8 cellular contexts compared by ENCODE assay signal in the genomic region with DNA sequence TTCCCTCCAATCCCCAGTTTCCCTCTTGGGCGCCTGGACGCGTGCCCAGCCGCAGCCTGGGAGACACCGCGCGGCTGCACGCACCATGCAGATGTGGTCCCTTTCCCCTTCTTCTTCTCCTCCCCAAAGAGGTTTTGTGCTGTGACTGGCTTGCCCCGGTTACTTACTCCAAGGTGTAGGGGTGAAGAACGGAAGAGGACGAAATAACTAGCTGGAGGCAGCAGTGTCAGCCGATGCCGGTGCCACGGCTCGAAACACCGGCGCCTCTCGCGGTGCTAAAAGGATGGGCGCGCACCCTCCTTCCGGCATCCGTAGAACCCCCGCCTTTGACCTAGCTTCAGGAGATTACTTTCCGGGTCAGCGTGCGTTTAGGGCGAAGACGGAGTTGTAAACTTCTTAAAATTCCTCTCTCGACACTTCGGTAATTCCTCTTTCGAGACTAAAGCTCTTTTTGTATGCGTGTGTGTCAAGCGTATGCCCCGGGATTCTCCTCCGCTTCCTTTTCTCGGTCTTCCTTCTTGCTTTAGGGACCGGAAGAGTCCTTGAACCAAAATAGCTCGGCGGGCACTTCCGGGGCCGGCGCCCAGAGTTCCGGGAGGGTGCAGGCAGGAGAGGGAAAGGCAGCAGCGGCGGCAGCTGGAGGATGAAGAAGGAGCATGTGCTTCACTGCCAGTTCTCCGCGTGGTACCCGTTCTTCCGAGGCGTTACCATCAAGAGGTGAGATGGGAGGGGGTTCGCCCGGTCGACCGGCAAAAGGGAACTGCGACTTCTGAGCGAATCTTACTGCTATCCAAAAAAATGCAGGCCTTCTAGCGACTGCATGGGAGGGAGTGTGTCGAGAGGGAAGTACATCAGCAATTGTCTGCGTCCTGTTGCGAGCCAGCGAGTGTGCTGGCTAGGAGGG. TPM values are rescaled to one million over a fixed set of nuclear protein-coding genes. Genes with fewer than 3 reads are reported as not detected.
DNase-seq lines count a peak whose midpoint lies in the region; ATAC-seq and TF ChIP-seq lines count a peak whose summit lies in the region.

CDC123 (plus strand) TSS at position 586 of the 904 bp plus-strand sequence; CDS start at position 644, 58 bp downstream.
NUDT5 (minus strand) TSS at position 289 of the 904 bp plus-strand sequence. CDS start 9,600 bp downstream, outside the sequence.

- no peaks in the 10 kb centered on the region for H3K27me3 Mint-ChIP-seq in type B pancreatic cell

- DNase-seq in GM13977 (ENCODE audit: low spot score) (peak; percentile 90), NCI-H1436 treated with DMSO at 0.1 percent for 48 hours (lab: John Stamatoyannopoulos, UW) (peak; percentile 47), T-helper 1 cell (peak; percentile 70 to 91 (median 77)), adrenal gland (peak; percentile 85 to 95 (median 88)), heart right ventricle (peak; percentile 84 to 89), posterior cingulate gyrus (peak; percentile 83 to 98 (median 87)), type B pancreatic cell (ENCODE audit: extremely low spot score, unreplicated experiment) (peak; percentile 86)

- 0 to 1% (median 1%) methylated on average over 52 to 62 of the region's 62 CpGs for WGBS in adrenal gland, 4 donors
- WGBS in heart right ventricle, 2 donors = 0% methylated on average over 62 of the region's 62 CpGs

- ATAC-seq in HG02852 (IDR thresholded peaks at IDR 0.05; ENCODE audit: unreplicated experiment) = peak; percentile 87
- peak; percentile 96 to 99 (median 98) for ATAC-seq in heart right ventricle

- intact Hi-C loops in adrenal gland (cut with DNase I) (no loop called here), heart right ventricle (cut with DNase I) (no loop called here), posterior cingulate gyrus (cut with DNase I) (loop anchor here (2.0 to 10.0 kb wide), 2 partner anchors 67 to 131 kb away; partner anchors contain the start of genes DHTKD1 and SEC61A2)

- H3K4me1 ChIP-seq in adrenal gland (replicated peaks in 1 of 2) (peaks cover 14 to 39% of the 10 kb centered on the region in 2 donors), heart right ventricle (peaks cover 0 to 56% (median 36%) of the 10 kb centered on the region in 9 donors)

- H3K36me3 Mint-ChIP-seq in type B pancreatic cell = peaks cover 12% of the 10 kb centered on the region

- peaks cover 0 to 6% of the 10 kb centered on the region in 2 donors for H3K36me3 ChIP-seq in adrenal gland (replicated peaks in 1 of 2)
- H3K36me3 ChIP-seq in heart right ventricle = peaks cover 0 to 35% (median 3%) of the 10 kb centered on the region in 9 donors

- TF ChIP-seq POLR2A in adrenal gland (IDR thresholded peaks at IDR 0.05) = peak; percentile 13 to 39

- H3K9me3 ChIP-seq in adrenal gland (replicated peaks in 1 of 3) (no peaks in the 10 kb centered on the region), heart right ventricle (no peaks in the 10 kb centered on the region)

- peak; percentile 3 for TF ChIP-seq CTCF in GM13977 (IDR thresholded peaks at IDR 0.05; ENCODE audit: extremely low read depth, insufficient read depth, missing control alignments)
- TF ChIP-seq CTCF in adrenal gland (IDR thresholded peaks at IDR 0.05) = no peak
- TF ChIP-seq CTCF in heart right ventricle (IDR thresholded peaks at IDR 0.05) = peak in 1 of 9 donors; percentile 7
- TF ChIP-seq CTCF in type B pancreatic cell (conservative IDR thresholded peaks at IDR 0.05) = no peak

- H3K27ac ChIP-seq in adrenal gland = peak within 1 kb of the TSS; percentile 78 to 94 (median 87)
- H3K27ac ChIP-seq in heart right ventricle = peak within 1 kb of the TSS; percentile 71 to 97 (median 92)

- peak within 1 kb of the TSS; percentile 96 for H3K27ac Mint-ChIP-seq in type B pancreatic cell

- H3K4me3 ChIP-seq in adrenal gland (peak within 1 kb of the TSS; percentile 44 to 97 (median 84)), heart right ventricle (peak within 1 kb of the TSS; percentile 50 to 91 (median 82))

- in situ Hi-C loops in GM13977 (cut with MboI; ENCODE audit: low pct_unique_long_range_greater_than_20kb, low sequenced_read_pairs, unreplicated experiment) = no loop called here

- no peaks in the 10 kb centered on the region for H3K9me3 Mint-ChIP-seq in type B pancreatic cell

- peaks cover 25% of the 10 kb centered on the region for H3K4me1 Mint-ChIP-seq in type B pancreatic cell (ENCODE audit: unreplicated experiment)

- H3K27me3 ChIP-seq in adrenal gland = no peaks in the 10 kb centered on the region
- H3K27me3 ChIP-seq in heart right ventricle = no peaks in the 10 kb centered on the region

- peak within 1 kb of the TSS; percentile 95 for H3K4me3 Mint-ChIP-seq in type B pancreatic cell

RNA-seq across cellular contexts. Expression of gene CDC123, which starts in this region (rescaled TPM):
- total RNA-seq in adrenal gland (10 to 100 TPM; 43.1 to 61.0 (median 55.7) TPM), heart right ventricle (10 to 100 TPM; 35.0 to 57.6 (median 47.3) TPM), type B pancreatic cell (ENCODE audit: low replicate concordance) (66.3 and 81.5 TPM in 2 replicates)
- polyA plus RNA-seq in adrenal gland (100 to 1,000 TPM in 1 of 3 donors, 10 to 100 TPM in 2; 41.1 to 111 (median 42.0) TPM), heart right ventricle (10 to 100 TPM; 22.2 to 47.5 TPM)

RNA-seq across cellular contexts. Expression of gene NUDT5, which starts in this region (rescaled TPM):
- 10 to 100 TPM; 35.5 to 51.4 (median 46.1) TPM for total RNA-seq in adrenal gland
- polyA plus RNA-seq in adrenal gland = 10 to 100 TPM; 25.3 to 84.3 (median 44.6) TPM
- total RNA-seq in heart right ventricle = 10 to 100 TPM in 3 of 10 donors, 1 to 10 TPM in 7; 3.3 to 15.4 (median 7.0) TPM
- 10 to 100 TPM in 1 of 2 donors, 1 to 10 TPM in 1; 9.7 to 22.9 TPM for polyA plus RNA-seq in heart right ventricle
- total RNA-seq in type B pancreatic cell (ENCODE audit: low replicate concordance) = 52.7 and 67.7 TPM in 2 replicates

Comparison
In these comparisons a context has a peak if more than half of its experiments do, and no peak if none do; other contexts are left out.
1. Peak in every context shown above with its lines: DNase-seq, ATAC-seq, H3K4me3 ChIP-seq and H3K27ac ChIP-seq.